11 cellular contexts compared by ENCODE assay signal in the genomic region with DNA sequence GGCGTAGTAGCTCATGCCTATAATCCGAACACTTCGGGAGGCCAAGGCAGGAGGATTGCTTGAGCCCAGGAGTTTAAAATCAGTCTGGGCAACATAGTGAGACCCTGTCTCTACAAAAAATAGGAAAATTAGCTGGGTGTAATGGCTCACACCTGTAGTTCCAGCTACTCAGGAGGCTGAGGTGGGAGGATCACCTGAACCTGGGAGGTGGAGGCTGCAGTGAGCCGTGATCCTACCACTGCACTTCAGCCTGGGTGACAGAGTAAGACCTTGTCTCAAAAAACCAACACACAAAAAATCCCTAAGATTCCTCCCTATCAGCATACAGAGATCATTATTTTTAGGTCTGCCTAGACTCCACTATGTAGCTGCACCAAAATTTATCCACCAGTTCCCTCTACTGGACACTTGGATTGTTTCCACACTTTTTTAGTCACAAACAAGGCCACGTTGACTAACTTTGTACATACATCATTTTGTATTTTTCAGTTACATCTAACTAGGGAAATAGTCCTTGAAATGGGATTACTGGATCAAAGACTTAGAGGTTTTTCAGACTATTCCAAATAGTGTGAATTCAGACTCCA. TPM values are rescaled to one million over a fixed set of nuclear protein-coding genes. Genes with fewer than 3 reads are reported as not detected.
DNase-seq lines count a peak whose midpoint lies in the region; ATAC-seq and TF ChIP-seq lines count a peak whose summit lies in the region.
"Had no signal": no experiment of that assay in that cellular context is flagged by ENCODE, and none has a peak within 500 bp of the region (broad histone marks: within the 10 kb centered on the region; RNA-seq: fewer than 3 reads in every experiment).

No MANE protein-coding gene starts in this region.

- intact Hi-C loops in adrenal gland (cut with DNase I) (no loop called here), ovary (cut with DNase I) (no loop called here)

- no peaks in the 10 kb centered on the region for H3K9me3 Mint-ChIP-seq in CD8-positive, alpha-beta memory T cell
- H3K9me3 Mint-ChIP-seq in activated T-cell treated with anti-CD3 and anti-CD28 coated beads, Interleukin-2, amount 50 U/mL, for 72 hours = no peaks in the 10 kb centered on the region
- H3K9me3 Mint-ChIP-seq: activated CD4-positive, alpha-beta memory T cell treated with anti-CD3 and anti-CD28 coated beads for 36 hours; mesothelial cell of epicardium had no signal

- H2BK120ac ChIP-seq in mesenchymal stem cell (ENCODE audit: low read depth, low read length) = no peak overlapping the region

- peaks cover 17% of the 10 kb centered on the region for H3K79me1 ChIP-seq in mesenchymal stem cell (replicated peaks; ENCODE audit: low read length, poor library complexity, severe bottlenecking)

- peaks cover 2% of the 10 kb centered on the region for H3K36me3 ChIP-seq in CD8-positive, alpha-beta memory T cell (ENCODE audit: insufficient read depth, low read length)
- H3K36me3 ChIP-seq in adrenal gland (replicated peaks in 1 of 2) (peaks cover 0 to 2% of the 10 kb centered on the region in 2 donors), mesenchymal stem cell (ENCODE audit: control insufficient read depth in 1 of 2, insufficient read depth in 2 of 2, low read depth in 1 of 2, low read length in 2 of 2) (peaks cover 22 to 26% of the 10 kb centered on the region in 2 experiments), ovary (no peaks in the 10 kb centered on the region)

- no peak overlapping the region for H2AFZ ChIP-seq in mesenchymal stem cell (ENCODE audit: low read depth, low read length)

- H3K27me3 Mint-ChIP-seq in CD8-positive, alpha-beta memory T cell = no peaks in the 10 kb centered on the region
- no peaks in the 10 kb centered on the region for H3K27me3 Mint-ChIP-seq in activated T-cell treated with anti-CD3 and anti-CD28 coated beads, Interleukin-2, amount 50 U/mL, for 72 hours (ENCODE audit: low read depth)
- H3K27me3 Mint-ChIP-seq: activated CD4-positive, alpha-beta memory T cell treated with anti-CD3 and anti-CD28 coated beads for 36 hours had no signal

- POLR2A ChIA-PET in CD8-positive, alpha-beta memory T cell (lab: Charles Lee) = no interaction called here

- no peaks in the 10 kb centered on the region for H3K27me3 ChIP-seq in CD8-positive, alpha-beta memory T cell (ENCODE audit: insufficient read depth, low read length, poor library complexity, severe bottlenecking)
- H3K27me3 ChIP-seq in adrenal gland (no peaks in the 10 kb centered on the region), mesenchymal stem cell (ENCODE audit: control insufficient read depth in 1 of 2, insufficient read depth in 1 of 2, low read length in 2 of 2) (no peaks in the 10 kb centered on the region), ovary (no peaks in the 10 kb centered on the region)

- H2AK5ac ChIP-seq in mesenchymal stem cell (ENCODE audit: low read length, severe bottlenecking) = no peak overlapping the region

- H3K14ac ChIP-seq in mesenchymal stem cell (ENCODE audit: low read length in 2 of 2) = no peak overlapping the region

- no peak overlapping the region for H3K23ac ChIP-seq in mesenchymal stem cell (ENCODE audit: low read length in 2 of 2)

- H2BK5ac ChIP-seq in mesenchymal stem cell (ENCODE audit: low read depth, low read length, poor library complexity, severe bottlenecking) = no peak overlapping the region

- no peak for TF ChIP-seq EP300 in ovary (IDR thresholded peaks at IDR 0.05)

- no peak overlapping the region for H2BK15ac ChIP-seq in mesenchymal stem cell (ENCODE audit: low read depth, poor library complexity, severe bottlenecking)

- no peak for TF ChIP-seq POLR2A in adrenal gland (IDR thresholded peaks at IDR 0.05)
- no peak for TF ChIP-seq POLR2A in ovary (IDR thresholded peaks at IDR 0.05)

- H3K9me3 ChIP-seq in CD8-positive, alpha-beta memory T cell (ENCODE audit: low read length) = no peaks in the 10 kb centered on the region
- no peaks in the 10 kb centered on the region for H3K9me3 ChIP-seq in adrenal gland (replicated peaks in 1 of 3)
- H3K9me3 ChIP-seq in mesenchymal stem cell (ENCODE audit: control insufficient read depth, low read length) = no peaks in the 10 kb centered on the region
- H3K9me3 ChIP-seq in ovary = no peaks in the 10 kb centered on the region

- in situ Hi-C loops in KBM-7 (cut with MboI; ENCODE audit: low pct_unique_long_range_greater_than_20kb, low sequenced_read_pairs) = loop anchor here (10.0 kb wide), 1 partner anchor 132 kb away; the partner anchor contains the start of genes B3GALT4, RPS18 and VPS52

- no peak overlapping the region for H3K4me3 ChIP-seq in CD8-positive, alpha-beta memory T cell (ENCODE audit: low read length)
- H3K4me3 ChIP-seq in adrenal gland = no peak overlapping the region
- no peak overlapping the region for H3K4me3 ChIP-seq in mesenchymal stem cell (ENCODE audit: insufficient read depth in 1 of 2, low read depth in 1 of 2, low read length in 2 of 2)
- H3K4me3 ChIP-seq in ovary = no peak overlapping the region

- H3K27ac Mint-ChIP-seq in CD8-positive, alpha-beta memory T cell = peak overlapping the region in 6 of 8 donors; percentile 11 to 100 (median 36)
- no peak overlapping the region for H3K27ac Mint-ChIP-seq in activated T-cell treated with anti-CD3 and anti-CD28 coated beads, Interleukin-2, amount 50 U/mL, for 72 hours
- H3K27ac Mint-ChIP-seq: activated CD4-positive, alpha-beta memory T cell treated with anti-CD3 and anti-CD28 coated beads for 36 hours had no signal

- no peak overlapping the region for H3K4ac ChIP-seq in mesenchymal stem cell (ENCODE audit: low read depth in 1 of 2, low read length in 2 of 2)

- ATAC-seq in activated T-cell treated with anti-CD3 and anti-CD28 coated beads, Interleukin-2, amount 50 U/mL, for 72 hours (replicated peaks in 1 of 2) = no peak

- H4K91ac ChIP-seq in mesenchymal stem cell (ENCODE audit: low read length) = no peak overlapping the region

- no peak overlapping the region for H3K27ac ChIP-seq in CD8-positive, alpha-beta memory T cell (ENCODE audit: low read depth, low read length)
- peak overlapping the region in 2 of 5 donors; percentile 52 to 54 for H3K27ac ChIP-seq in adrenal gland
- H3K27ac ChIP-seq in mesenchymal stem cell (ENCODE audit: low read length, poor library complexity, severe bottlenecking) = no peak overlapping the region
- H3K27ac ChIP-seq in ovary = no peak overlapping the region

- no peak for DNase-seq in CD8-positive, alpha-beta memory T cell
- DNase-seq in KBM-7 = peak; percentile 60
- DNase-seq in adrenal gland = peak in 1 of 7 donors; percentile 37
- peak; percentile 75 for DNase-seq in mesenchymal stem cell
- DNase-seq in islet precursor cell = no peak
- DNase-seq in activated T-cell treated with anti-CD3 and anti-CD28 coated beads, Interleukin-2, amount 50 U/mL, for 72 hours = no peak
- DNase-seq in COR-L47 (lab: John Stamatoyannopoulos, UW) = no peak
- DNase-seq in ovary = no peak
- DNase-seq: activated CD4-positive, alpha-beta memory T cell treated with anti-CD3 and anti-CD28 coated beads for 36 hours; NCI-H2081 treated with DMSO at 0.1 percent for 48 hours had no signal

- H3K36me3 Mint-ChIP-seq in CD8-positive, alpha-beta memory T cell = peaks cover 0 to 8% (median 0%) of the 10 kb centered on the region in 3 donors
- H3K36me3 Mint-ChIP-seq in activated T-cell treated with anti-CD3 and anti-CD28 coated beads, Interleukin-2, amount 50 U/mL, for 72 hours (ENCODE audit: insufficient read depth in 2 of 2) = peaks cover 14 to 43% of the 10 kb centered on the region in 2 donors

- H2BK12ac ChIP-seq in mesenchymal stem cell (ENCODE audit: low read length in 2 of 2) = no peak overlapping the region

- CTCF ChIA-PET in CD8-positive, alpha-beta memory T cell (lab: Charles Lee) = interaction anchor here (0.8 to 3.6 kb wide), 3 partner anchors 17 to 130 kb away, joined by 3 to 10 read pairs (median 4); partner anchors contain the start of gene B3GALT4

- WGBS in adrenal gland, 4 donors = 66 to 73% (median 70%) methylated on average over 5 of the region's 5 CpGs
- WGBS in mesenchymal stem cell = 90% methylated on average over 5 of the region's 5 CpGs
- 73 to 77% (median 77%) methylated on average over 5 of the region's 5 CpGs for WGBS in ovary, 3 donors

- peak; percentile 33 to 55 (median 49) for TF ChIP-seq CTCF in adrenal gland (IDR thresholded peaks at IDR 0.05)
- TF ChIP-seq CTCF in ovary (IDR thresholded peaks at IDR 0.05) = no peak

- H3K4me3 Mint-ChIP-seq in CD8-positive, alpha-beta memory T cell = peak overlapping the region in 1 of 7 donors; percentile 65
- no peak overlapping the region for H3K4me3 Mint-ChIP-seq in activated T-cell treated with anti-CD3 and anti-CD28 coated beads, Interleukin-2, amount 50 U/mL, for 72 hours
- H3K4me3 Mint-ChIP-seq: activated CD4-positive, alpha-beta memory T cell treated with anti-CD3 and anti-CD28 coated beads for 36 hours; mesothelial cell of epicardium had no signal

- peak overlapping the region; percentile 58 for H3K9ac ChIP-seq in mesenchymal stem cell (ENCODE audit: low read length)

- peaks cover 23% of the 10 kb centered on the region for H3K4me1 ChIP-seq in CD8-positive, alpha-beta memory T cell (ENCODE audit: insufficient read depth, low read length)
- H3K4me1 ChIP-seq in adrenal gland (replicated peaks in 1 of 2) = peaks cover 7% of the 10 kb centered on the region in 2 donors
- peaks cover 5% of the 10 kb centered on the region for H3K4me1 ChIP-seq in mesenchymal stem cell (ENCODE audit: control insufficient read depth, insufficient read depth, low read depth, low read length)
- H3K4me1 ChIP-seq in ovary (ENCODE audit: insufficient read depth) = no peaks in the 10 kb centered on the region

- no peak overlapping the region for H3K4me2 ChIP-seq in mesenchymal stem cell (ENCODE audit: low read length, poor library complexity, severe bottlenecking)

- no peak overlapping the region for H3K18ac ChIP-seq in mesenchymal stem cell (ENCODE audit: low read depth in 1 of 2, low read length in 2 of 2)

- peaks cover 27 to 34% (median 32%) of the 10 kb centered on the region in 3 donors for H3K4me1 Mint-ChIP-seq in CD8-positive, alpha-beta memory T cell
- peaks cover 21% of the 10 kb centered on the region for H3K4me1 Mint-ChIP-seq in activated T-cell treated with anti-CD3 and anti-CD28 coated beads, Interleukin-2, amount 50 U/mL, for 72 hours (ENCODE audit: low read depth)

- H4K8ac ChIP-seq in mesenchymal stem cell (ENCODE audit: low read length) = no peak overlapping the region

RNA-seq across cellular contexts. Expression of gene PHF1, which starts 3.6 kb away (rescaled TPM):
- total RNA-seq in CD8-positive, alpha-beta memory T cell = 10 to 100 TPM; 38.5 to 43.3 TPM
- polyA plus RNA-seq in CD8-positive, alpha-beta memory T cell = 76.5 TPM
- total RNA-seq in adrenal gland (100 to 1,000 TPM in 1 of 8 donors, 10 to 100 TPM in 7; 50.5 to 102 (median 66.6) TPM), ovary (100 to 1,000 TPM in 5 of 7 donors, 10 to 100 TPM in 2; 94.3 to 182 (median 123) TPM)
- polyA plus RNA-seq in adrenal gland (100 to 1,000 TPM in 2 of 3 donors, 10 to 100 TPM in 1; 36.6 to 410 (median 298) TPM), ovary (100 to 1,000 TPM in 1 of 2 donors, 10 to 100 TPM in 1; 80.7 to 179 TPM)
- 43.1 TPM for polyA plus RNA-seq in mesenchymal stem cell (2013, experiment 1 of 2)
- 40.9 TPM for polyA plus RNA-seq in mesenchymal stem cell (2013, experiment 2 of 2)
- 10 to 100 TPM; 65.2 to 77.3 TPM for total RNA-seq in activated T-cell treated with anti-CD3 and anti-CD28 coated beads, Interleukin-2, amount 50 U/mL, for 72 hours

RNA-seq across cellular contexts. Expression of gene CUTA, which starts 10.7 kb away (rescaled TPM):
- total RNA-seq in CD8-positive, alpha-beta memory T cell = 100 to 1,000 TPM; 149 to 164 TPM
- polyA plus RNA-seq in CD8-positive, alpha-beta memory T cell = 451 TPM
- total RNA-seq in adrenal gland (100 to 1,000 TPM; 267 to 437 (median 306) TPM), ovary (100 to 1,000 TPM; 125 to 238 (median 177) TPM)
- polyA plus RNA-seq in adrenal gland (100 to 1,000 TPM; 212 to 370 (median 213) TPM), ovary (100 to 1,000 TPM; 173 to 250 TPM)
- polyA plus RNA-seq in mesenchymal stem cell (2013, experiment 1 of 2) = 472 TPM
- polyA plus RNA-seq in mesenchymal stem cell (2013, experiment 2 of 2) = 480 TPM
- total RNA-seq in activated T-cell treated with anti-CD3 and anti-CD28 coated beads, Interleukin-2, amount 50 U/mL, for 72 hours = 100 to 1,000 TPM; 212 to 222 TPM

RNA-seq across cellular contexts. Expression of gene SYNGAP1, which starts 12.6 kb away (rescaled TPM):
- total RNA-seq in CD8-positive, alpha-beta memory T cell = 10 to 100 TPM; 22.6 to 24.9 TPM
- polyA plus RNA-seq in CD8-positive, alpha-beta memory T cell = 1.0 TPM
- total RNA-seq in adrenal gland (10 to 100 TPM in 4 of 8 donors, 1 to 10 TPM in 4; 3.6 to 23.9 (median 10.3) TPM), ovary (10 to 100 TPM; 17.5 to 60.0 (median 43.1) TPM)
- polyA plus RNA-seq in adrenal gland (10 to 100 TPM in 1 of 3 donors, 1 to 10 TPM in 2; 5.0 to 73.5 (median 8.3) TPM), ovary (10 to 100 TPM; 14.6 to 29.8 TPM)
- polyA plus RNA-seq in mesenchymal stem cell (2013, experiment 1 of 2) = 18.5 TPM
- polyA plus RNA-seq in mesenchymal stem cell (2013, experiment 2 of 2) = 19.0 TPM
- 10 to 100 TPM; 86.9 to 91.5 TPM for total RNA-seq in activated T-cell treated with anti-CD3 and anti-CD28 coated beads, Interleukin-2, amount 50 U/mL, for 72 hours

RNA-seq across cellular contexts. Expression of gene KIFC1, which starts 15.6 kb away (rescaled TPM):
- total RNA-seq in CD8-positive, alpha-beta memory T cell = 10 to 100 TPM; 51.6 to 52.7 TPM
- 0.39 TPM for polyA plus RNA-seq in CD8-positive, alpha-beta memory T cell
- total RNA-seq in adrenal gland (1 to 10 TPM in 6 of 8 donors, under 1 TPM in 1, not detected in 1; 0.60 to 3.3 (median 1.6) TPM), ovary (1 to 10 TPM in 6 of 7 donors, under 1 TPM in 1; 0.60 to 3.9 (median 2.2) TPM)
- polyA plus RNA-seq in adrenal gland (1 to 10 TPM in 1 of 3 donors, under 1 TPM in 2; 0.74 to 1.4 (median 0.88) TPM), ovary (1 to 10 TPM; 1.7 to 2.3 TPM)
- 4.9 TPM for polyA plus RNA-seq in mesenchymal stem cell (2013, experiment 1 of 2)
- polyA plus RNA-seq in mesenchymal stem cell (2013, experiment 2 of 2) = 5.1 TPM
- total RNA-seq in activated T-cell treated with anti-CD3 and anti-CD28 coated beads, Interleukin-2, amount 50 U/mL, for 72 hours = 10 to 100 TPM; 91.7 to 96.3 TPM

RNA-seq across cellular contexts. Expression of gene ZBTB9, which starts 47.2 kb away (rescaled TPM):
- 10 to 100 TPM; 16.4 to 16.5 TPM for total RNA-seq in CD8-positive, alpha-beta memory T cell
- polyA plus RNA-seq in CD8-positive, alpha-beta memory T cell = 9.1 TPM
- 10 to 100 TPM in 1 of 8 donors, 1 to 10 TPM in 7; 2.3 to 10.3 (median 6.7) TPM for total RNA-seq in adrenal gland
- polyA plus RNA-seq in adrenal gland = 10 to 100 TPM in 1 of 3 donors, 1 to 10 TPM in 2; 3.8 to 11.2 (median 4.2) TPM
- 3.6 TPM for polyA plus RNA-seq in mesenchymal stem cell (2013, experiment 1 of 2)
- polyA plus RNA-seq in mesenchymal stem cell (2013, experiment 2 of 2) = 3.9 TPM
- 10 to 100 TPM; 10.2 to 13.6 TPM for total RNA-seq in activated T-cell treated with anti-CD3 and anti-CD28 coated beads, Interleukin-2, amount 50 U/mL, for 72 hours
- 10 to 100 TPM in 3 of 7 donors, 1 to 10 TPM in 4; 2.4 to 13.5 (median 8.8) TPM for total RNA-seq in ovary
- polyA plus RNA-seq in ovary = 10 to 100 TPM in 1 of 2 donors, 1 to 10 TPM in 1; 5.5 to 10.8 TPM

Comparison
In these comparisons a context has a peak if more than half of its experiments do, and no peak if none do; other contexts are left out.
1. DNase-seq: peak in KBM-7 (single experiment) and mesenchymal stem cell (single experiment); none in CD8-positive, alpha-beta memory T cell (0 of 5), islet precursor cell (single experiment), activated T-cell treated with anti-CD3 and anti-CD28 coated beads, Interleukin-2, amount 50 U/mL, for 72 hours (0 of 2), COR-L47 (single experiment) and ovary (0 of 5).
2. CTCF ChIP-seq: peak in adrenal gland (6 of 6); none in ovary (0 of 3).